ENCODE assay signal across 19 cellular contexts in genomic region chr1:212920246-212920645, GRCh38. TPM values are rescaled to one million over a fixed set of nuclear protein-coding genes. Genes with fewer than 3 reads are reported as not detected.
DNase-seq lines count a peak whose midpoint lies in the region; ATAC-seq and TF ChIP-seq lines count a peak whose summit lies in the region.
"Had no signal": no experiment of that assay in that cellular context is flagged by ENCODE, and none has a peak within 500 bp of the region (broad histone marks: within the 10 kb centered on the region; RNA-seq: fewer than 3 reads in every experiment).

No MANE protein-coding gene starts in this region.

- H3K36me3 Mint-ChIP-seq in activated T-helper 17 cell treated with anti-CD3 and anti-CD28 coated beads, Interleukin-2, amount 50 U/mL, for 72 hours (ENCODE audit: low read depth) = no peaks in the 10 kb centered on the region
- no peaks in the 10 kb centered on the region for H3K36me3 Mint-ChIP-seq in stimulated activated memory B cell treated with anti-CD40 and anti-IgM and Interleukin-4, amounts not matched to agents 10 μg/mL and 1 μg/mL and 100 μg/mL, for 72 hours
- H3K36me3 Mint-ChIP-seq: CD4-positive, alpha-beta memory T cell had no signal

- no peak overlapping the region for H3K4me3 Mint-ChIP-seq in activated T-helper 17 cell treated with anti-CD3 and anti-CD28 coated beads, Interleukin-2, amount 50 U/mL, for 72 hours
- H3K4me3 Mint-ChIP-seq in stimulated activated memory B cell treated with anti-CD40 and anti-IgM and Interleukin-4, amounts not matched to agents 10 μg/mL and 1 μg/mL and 100 μg/mL, for 72 hours = no peak overlapping the region
- H3K4me3 Mint-ChIP-seq: CD4-positive, alpha-beta memory T cell had no signal

- H3K27me3 ChIP-seq in DND-41 (ENCODE audit: insufficient read depth, low read length, poor library complexity) = peaks cover 11% of the 10 kb centered on the region
- H3K27me3 ChIP-seq: BLaER1 treated with 17β-estradiol and CSF1 and Interleukin-3, amounts not matched to agents 10 nM and 100 nM; SJSA1 had no signal

- H4K20me1 ChIP-seq in DND-41 (ENCODE audit: insufficient read depth, low read length) = 0 out of 2 replicates have a peak, but pooled peaks cover 5% of the 10 kb centered on the region
- H4K20me1 ChIP-seq: BLaER1 treated with 17β-estradiol and CSF1 and Interleukin-3, amounts not matched to agents 10 nM and 100 nM had no signal

- ATAC-seq in DND-41 (ENCODE audit: insufficient read depth, low read depth) (peak; percentile 64; the same call in 2 of the 3 replicates), GM18867 (IDR thresholded peaks at IDR 0.05; ENCODE audit: unreplicated experiment) (peak; percentile 56), HG03108 (IDR thresholded peaks at IDR 0.05; ENCODE audit: unreplicated experiment) (peak; percentile 49), HG02623 (IDR thresholded peaks at IDR 0.05; ENCODE audit: unreplicated experiment) (no peak)
- peak; percentile 23 for ATAC-seq in activated T-helper 17 cell treated with anti-CD3 and anti-CD28 coated beads, Interleukin-2, amount 50 U/mL, for 72 hours (replicated peaks)
- no peak for ATAC-seq in stimulated activated memory B cell treated with anti-CD40 and anti-IgM and Interleukin-4, amounts not matched to agents 10 μg/mL and 1 μg/mL and 100 μg/mL, for 72 hours

- H3K27ac ChIP-seq in DND-41 (ENCODE audit: low read length) = no peak overlapping the region
- H3K27ac ChIP-seq: BLaER1 treated with 17β-estradiol and CSF1 and Interleukin-3, amounts not matched to agents 10 nM and 100 nM; SJSA1 had no signal

- no peak overlapping the region for H3K27ac Mint-ChIP-seq in activated T-helper 17 cell treated with anti-CD3 and anti-CD28 coated beads, Interleukin-2, amount 50 U/mL, for 72 hours
- H3K27ac Mint-ChIP-seq in stimulated activated memory B cell treated with anti-CD40 and anti-IgM and Interleukin-4, amounts not matched to agents 10 μg/mL and 1 μg/mL and 100 μg/mL, for 72 hours = no peak overlapping the region
- H3K27ac Mint-ChIP-seq: CD4-positive, alpha-beta memory T cell had no signal

- no peaks in the 10 kb centered on the region for H3K79me2 ChIP-seq in DND-41 (ENCODE audit: insufficient read depth, low read length)

- TF ChIP-seq CTCF in DND-41 (IDR thresholded peaks at IDR 0.05; ENCODE audit: borderline replicate concordance, extremely low read depth, low read length, poor library complexity, severe bottlenecking) (no peak), foreskin fibroblast (IDR thresholded peaks at IDR 0.05; ENCODE audit: low read depth, low read length) (no peak)

- H3K9me3 ChIP-seq in DND-41 (ENCODE audit: insufficient read depth, low read length, severe bottlenecking) = no peaks in the 10 kb centered on the region
- H3K9me3 ChIP-seq: BLaER1 treated with 17β-estradiol and CSF1 and Interleukin-3, amounts not matched to agents 10 nM and 100 nM; SJSA1 had no signal

- H3K9ac ChIP-seq in DND-41 (ENCODE audit: low read depth, low read length) = no peak overlapping the region
- H3K9ac ChIP-seq: BLaER1 treated with 17β-estradiol and CSF1 and Interleukin-3, amounts not matched to agents 10 nM and 100 nM had no signal

- no peak overlapping the region for H3K4me2 ChIP-seq in DND-41 (ENCODE audit: insufficient read depth, low read length)

- no peak overlapping the region for H3K4me3 ChIP-seq in DND-41 (ENCODE audit: low read depth in 1 of 2, low read length in 2 of 2)
- H3K4me3 ChIP-seq in foreskin fibroblast (ENCODE audit: low read depth in 1 of 2, low read length in 2 of 2) = no peak overlapping the region
- H3K4me3 ChIP-seq: BLaER1 treated with 17β-estradiol and CSF1 and Interleukin-3, amounts not matched to agents 10 nM and 100 nM; SJSA1 had no signal

- no peaks in the 10 kb centered on the region for H3K36me3 ChIP-seq in DND-41 (ENCODE audit: insufficient read depth, low read length)
- H3K36me3 ChIP-seq: BLaER1 treated with 17β-estradiol and CSF1 and Interleukin-3, amounts not matched to agents 10 nM and 100 nM; SJSA1 had no signal

- no peak overlapping the region for H2AFZ ChIP-seq in DND-41 (ENCODE audit: low read depth, low read length)

- H3K27me3 Mint-ChIP-seq in activated T-helper 17 cell treated with anti-CD3 and anti-CD28 coated beads, Interleukin-2, amount 50 U/mL, for 72 hours = peaks cover 27% of the 10 kb centered on the region
- peaks cover 55% of the 10 kb centered on the region for H3K27me3 Mint-ChIP-seq in stimulated activated memory B cell treated with anti-CD40 and anti-IgM and Interleukin-4, amounts not matched to agents 10 μg/mL and 1 μg/mL and 100 μg/mL, for 72 hours

- no peaks in the 10 kb centered on the region for H3K4me1 Mint-ChIP-seq in activated T-helper 17 cell treated with anti-CD3 and anti-CD28 coated beads, Interleukin-2, amount 50 U/mL, for 72 hours
- peaks cover 10% of the 10 kb centered on the region for H3K4me1 Mint-ChIP-seq in stimulated activated memory B cell treated with anti-CD40 and anti-IgM and Interleukin-4, amounts not matched to agents 10 μg/mL and 1 μg/mL and 100 μg/mL, for 72 hours

- no peaks in the 10 kb centered on the region for H3K9me3 Mint-ChIP-seq in activated T-helper 17 cell treated with anti-CD3 and anti-CD28 coated beads, Interleukin-2, amount 50 U/mL, for 72 hours
- H3K9me3 Mint-ChIP-seq in stimulated activated memory B cell treated with anti-CD40 and anti-IgM and Interleukin-4, amounts not matched to agents 10 μg/mL and 1 μg/mL and 100 μg/mL, for 72 hours = no peaks in the 10 kb centered on the region

- DNase-seq in DND-41 (no peak), foreskin fibroblast (no peak)
- DNase-seq: 8988T; CD4-positive, alpha-beta memory T cell; HCEC 1CT; NCI-H1105; NCI-H146; NCI-H2029; NCI-H226; NCI-H524; NCI-H774; T-helper 1 cell had no signal

- no peaks in the 10 kb centered on the region for H3K4me1 ChIP-seq in DND-41 (ENCODE audit: insufficient read depth, low read length)

RNA-seq across cellular contexts. Expression of gene VASH2, which starts 30.1 kb away (rescaled TPM):
- under 1 TPM in 1 of 2 donors, not detected in 1; 0.52 TPM for total RNA-seq in activated T-helper 17 cell treated with anti-CD3 and anti-CD28 coated beads, Interleukin-2, amount 50 U/mL, for 72 hours
- total RNA-seq: CD4-positive, alpha-beta memory T cell had no signal

Comparison
In these comparisons a context has a peak if more than half of its experiments do, and no peak if none do; other contexts are left out.
1. ATAC-seq: peak in DND-41 (single experiment), GM18867 (single experiment), HG03108 (single experiment) and activated T-helper 17 cell treated with anti-CD3 and anti-CD28 coated beads, Interleukin-2, amount 50 U/mL, for 72 hours (single experiment); none in stimulated activated memory B cell treated with anti-CD40 and anti-IgM and Interleukin-4, amounts not matched to agents 10 μg/mL and 1 μg/mL and 100 μg/mL, for 72 hours (single experiment) and HG02623 (single experiment).